21 cellular contexts compared by ENCODE assay signal in the genomic region with DNA sequence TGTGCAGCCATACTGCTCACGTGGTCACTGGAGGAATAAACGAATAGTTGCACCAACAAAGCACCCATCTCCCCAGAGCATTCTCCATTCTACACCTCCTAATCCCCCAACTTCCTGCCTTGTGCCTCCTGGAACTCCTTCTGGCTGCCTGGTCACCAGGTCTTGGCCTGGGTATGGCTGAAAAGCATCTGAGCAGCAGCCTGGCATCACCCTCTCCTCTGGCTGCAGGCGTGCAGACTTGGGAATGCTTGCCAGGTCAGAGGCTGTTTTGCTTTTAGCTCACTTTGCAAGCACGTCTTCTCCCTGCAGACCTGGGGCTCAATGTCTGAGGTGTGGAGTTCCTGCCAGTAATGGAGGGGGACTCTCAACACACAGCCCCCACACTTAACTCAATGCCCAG. TPM values are rescaled to one million over a fixed set of nuclear protein-coding genes. Genes with fewer than 3 reads are reported as not detected.
DNase-seq lines count a peak whose midpoint lies in the region; ATAC-seq and TF ChIP-seq lines count a peak whose summit lies in the region.
"Had no signal": no experiment of that assay in that cellular context is flagged by ENCODE, and none has a peak within 500 bp of the region (broad histone marks: within the 10 kb centered on the region; RNA-seq: fewer than 3 reads in every experiment).

No MANE protein-coding gene starts in this region.

- intact Hi-C loops in PC-3 (cut with micrococcal nuclease) = no loop called here

- peaks cover 57% of the 10 kb centered on the region for H3K4me1 ChIP-seq in BLaER1
- H3K4me1 ChIP-seq in BLaER1 treated with 17β-estradiol and CSF1 and Interleukin-3, amounts not matched to agents 10 nM and 100 nM = peaks cover 7 to 72% (median 53%) of the 10 kb centered on the region in 10 experiments; a peak in 19 of 20 replicates
- H3K4me1 ChIP-seq in neural progenitor cell = peaks cover 21% of the 10 kb centered on the region
- H3K4me1 ChIP-seq in PC-3 (ENCODE audit: insufficient read depth, low read length) = no peaks in the 10 kb centered on the region
- H3K4me1 ChIP-seq: SJCRH30 had no signal

- H3K9me3 ChIP-seq in BLaER1 (no peaks in the 10 kb centered on the region), MG63 (no peaks in the 10 kb centered on the region), neural progenitor cell (ENCODE audit: low read depth) (no peaks in the 10 kb centered on the region), PC-3 (ENCODE audit: low read length) (no peaks in the 10 kb centered on the region)
- H3K9me3 ChIP-seq in BLaER1 treated with 17β-estradiol and CSF1 and Interleukin-3, amounts not matched to agents 10 nM and 100 nM (replicated peaks in 1 of 11) = no peaks in the 10 kb centered on the region
- H3K9me3 ChIP-seq: SJCRH30 had no signal

- H4K20me1 ChIP-seq in BLaER1 = no peaks in the 10 kb centered on the region
- H4K20me1 ChIP-seq in BLaER1 treated with 17β-estradiol and CSF1 and Interleukin-3, amounts not matched to agents 10 nM and 100 nM = no peaks in the 10 kb centered on the region; a peak in 1 of 22 replicates
- no peaks in the 10 kb centered on the region for H4K20me1 ChIP-seq in neural progenitor cell (ENCODE audit: low read depth)
- H4K20me1 ChIP-seq in PC-3 (ENCODE audit: low read length) = no peaks in the 10 kb centered on the region

- H3K27me3 Mint-ChIP-seq in neural progenitor cell (ENCODE audit: insufficient read depth, low read depth) = peaks cover 6% of the 10 kb centered on the region

- H3K36me3 ChIP-seq in BLaER1 (no peaks in the 10 kb centered on the region), MG63 (no peaks in the 10 kb centered on the region), neural progenitor cell (no peaks in the 10 kb centered on the region), H7 (replicated peaks; ENCODE audit: control insufficient read depth, insufficient read depth, low read length) (no peaks in the 10 kb centered on the region), PC-3 (ENCODE audit: low read depth, low read length) (no peaks in the 10 kb centered on the region)
- H3K36me3 ChIP-seq in BLaER1 treated with 17β-estradiol and CSF1 and Interleukin-3, amounts not matched to agents 10 nM and 100 nM = no peaks in the 10 kb centered on the region
- H3K36me3 ChIP-seq: SJCRH30 had no signal

- H3K27ac ChIP-seq in BLaER1 (no peak overlapping the region), neural progenitor cell (no peak overlapping the region), PC-3 (ENCODE audit: low read length) (no peak overlapping the region)
- H3K27ac ChIP-seq in BLaER1 treated with 17β-estradiol and CSF1 and Interleukin-3, amounts not matched to agents 10 nM and 100 nM = no peak overlapping the region
- H3K27ac ChIP-seq: PC-9, RWPE1, SJCRH30 had no signal

- TF ChIP-seq CTCF in neural progenitor cell (IDR thresholded peaks at IDR 0.05) = no peak
- no peak for TF ChIP-seq CTCF in PC-3 (conservative IDR thresholded peaks at IDR 0.05; ENCODE audit: low read depth, low read length)

- H3K4me2 ChIP-seq in BLaER1 = peak overlapping the region; percentile 50
- peak overlapping the region in 8 of 11 experiments; percentile 40 to 64 (median 51); a peak in 16 of 22 replicates for H3K4me2 ChIP-seq in BLaER1 treated with 17β-estradiol and CSF1 and Interleukin-3, amounts not matched to agents 10 nM and 100 nM
- no peak overlapping the region for H3K4me2 ChIP-seq in neural progenitor cell
- H3K4me2 ChIP-seq in PC-3 (ENCODE audit: low read length) = no peak overlapping the region
- H3K4me2 ChIP-seq: PC-9 had no signal

- H3K9me3 Mint-ChIP-seq in neural progenitor cell = no peaks in the 10 kb centered on the region
- H3K9me3 Mint-ChIP-seq: HFFc6 had no signal

- H3K79me2 ChIP-seq in neural progenitor cell (ENCODE audit: low read depth) (no peaks in the 10 kb centered on the region), PC-3 (ENCODE audit: low read length) (no peaks in the 10 kb centered on the region)

- CTCF ChIA-PET in PC-3 (lab: Charles Lee) = no interaction called here

- H3K36me3 Mint-ChIP-seq in neural progenitor cell = no peaks in the 10 kb centered on the region

- H3F3A ChIP-seq in neural progenitor cell (ENCODE audit: low read depth) (no peaks in the 10 kb centered on the region), PC-3 (ENCODE audit: low read length, unreplicated experiment) (no peaks in the 10 kb centered on the region)

- POLR2A ChIA-PET in PC-3 (lab: Charles Lee; ENCODE audit: unreplicated experiment) = no interaction called here

- H3K27me3 ChIP-seq in BLaER1 (no peaks in the 10 kb centered on the region), MG63 (no peaks in the 10 kb centered on the region), neural progenitor cell (peaks cover 7% of the 10 kb centered on the region), H7 (ENCODE audit: control insufficient read depth, insufficient read depth, low read length) (no peaks in the 10 kb centered on the region), PC-3 (ENCODE audit: low read length) (peaks cover 44% of the 10 kb centered on the region)
- H3K27me3 ChIP-seq in BLaER1 treated with 17β-estradiol and CSF1 and Interleukin-3, amounts not matched to agents 10 nM and 100 nM = no peaks in the 10 kb centered on the region

- BruUV-seq in PC-3 (replicated peaks; lab: Mats Ljungman, UMichigan) = no TSS peak

- H3K9me2 ChIP-seq in PC-3 (replicated peaks; ENCODE audit: low read length) = no peaks in the 10 kb centered on the region

- H3K9ac ChIP-seq in BLaER1 = no peak overlapping the region
- no peak overlapping the region for H3K9ac ChIP-seq in BLaER1 treated with 17β-estradiol and CSF1 and Interleukin-3, amounts not matched to agents 10 nM and 100 nM
- no peak overlapping the region for H3K9ac ChIP-seq in neural progenitor cell
- no peak overlapping the region for H3K9ac ChIP-seq in PC-3 (ENCODE audit: low read length)

- no peak overlapping the region for H3K4me3 ChIP-seq in BLaER1
- H3K4me3 ChIP-seq in BLaER1 treated with 17β-estradiol and CSF1 and Interleukin-3, amounts not matched to agents 10 nM and 100 nM = no peak overlapping the region
- no peak overlapping the region for H3K4me3 ChIP-seq in MG63
- no peak overlapping the region for H3K4me3 ChIP-seq in neural progenitor cell
- no peak overlapping the region for H3K4me3 ChIP-seq in H7 (ENCODE audit: insufficient read depth, low read depth, low read length)
- no peak overlapping the region for H3K4me3 ChIP-seq in PC-3 (ENCODE audit: low read length)
- H3K4me3 ChIP-seq: PC-9, SJCRH30 had no signal

- H2AFZ ChIP-seq in neural progenitor cell (replicated peaks) (peak overlapping the region; percentile 17), PC-3 (ENCODE audit: low read length) (no peak overlapping the region)
- H2AFZ ChIP-seq: PC-9 had no signal

- ATAC-seq in PC-3 = no peak

- H3K27ac Mint-ChIP-seq in neural progenitor cell = no peak overlapping the region
- H3K27ac Mint-ChIP-seq: HFFc6 had no signal

- peaks cover 10% of the 10 kb centered on the region for H3K4me1 Mint-ChIP-seq in neural progenitor cell

- DNase-seq in MG63 = peak; percentile 8
- no peak for DNase-seq in neural progenitor cell (ENCODE audit: low spot score)
- DNase-seq in H7 = no peak
- no peak for DNase-seq in PC-3
- no peak for DNase-seq in AML-193 (lab: John Stamatoyannopoulos, UW)
- DNase-seq: ACHN, DMS 273 treated with DMSO at 0.1 percent for 48 hours, EL, HFFc6, KBM-7, MV-4-11, NCI-H2029, NCI-H2171, NCI-H446, PC-9, SJCRH30 had no signal

- no peak overlapping the region for H3K4me3 Mint-ChIP-seq in neural progenitor cell
- H3K4me3 Mint-ChIP-seq: HFFc6 had no signal

RNA-seq across cellular contexts. Expression of a gene that starts 33.3 kb away (rescaled TPM):
- not detected in 2 replicates for total RNA-seq in MG63 (2014; rRNA removed; shearing (Covaris generic); ENCODE audit: low replicate concordance)
- total RNA-seq in neural progenitor cell (ENCODE audit: low replicate concordance) (1.9 and 5.0 TPM in 2 replicates), PC-3 (2014; rRNA removed) (0.98 and 1.8 TPM in 2 replicates)
- total RNA-seq in H7 (2014; rRNA removed; shearing (Covaris generic)) = 2.1 and 4.3 TPM in 2 replicates
- total RNA-seq: HFFc6 had no signal

RNA-seq across cellular contexts. Expression of a gene that starts 54.9 kb away (rescaled TPM):
- total RNA-seq in MG63 (2014; rRNA removed; shearing (Covaris generic); ENCODE audit: low replicate concordance) = not detected in 2 replicates
- 0.32 and 4.2 TPM in 2 replicates for total RNA-seq in neural progenitor cell (ENCODE audit: low replicate concordance)
- total RNA-seq in H7 (2014; rRNA removed; shearing (Covaris generic)) = 0.15 and 0.55 TPM in 2 replicates
- not detected in 2 replicates for total RNA-seq in PC-3 (2014; rRNA removed)
- total RNA-seq: H4; HFFc6; PC-9; SJCRH30; T-helper 1 cell treated with Interleukin-12 subunit alpha and Interleukin-12 subunit beta and Interleukin-4 antibody, amounts not matched to agents 30 ng/mL and 1 ng/mL, for 36 hours had no signal

Comparison
In these comparisons a context has a peak if more than half of its experiments do, and no peak if none do; other contexts are left out.
1. H3K4me2 ChIP-seq: peak in BLaER1 (single experiment) and BLaER1 treated with 17β-estradiol and CSF1 and Interleukin-3, amounts not matched to agents 10 nM and 100 nM (8 of 11); none in neural progenitor cell (single experiment) and PC-3 (single experiment).